In the genomic region with DNA sequence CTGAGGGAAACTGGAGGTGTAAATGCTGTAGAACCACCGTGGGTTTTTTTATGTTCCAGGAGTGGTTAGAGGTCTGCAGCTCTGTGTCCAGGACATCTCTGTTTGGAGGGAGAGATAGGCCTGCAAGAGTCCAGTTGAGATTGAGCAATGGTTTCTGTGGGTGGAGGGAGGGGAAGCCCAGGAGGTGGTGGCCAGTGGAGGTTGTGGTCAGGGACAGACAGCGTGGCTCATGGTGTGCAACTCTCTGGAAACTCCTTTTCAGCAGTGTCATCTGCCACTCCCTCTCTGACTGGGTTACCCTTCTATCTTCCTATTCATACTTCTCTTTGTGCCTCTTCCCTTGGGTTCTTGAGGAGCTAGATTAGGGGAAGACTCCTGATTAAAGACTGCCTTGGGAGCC, we compare ENCODE assay signal across 19 cellular contexts. TPM values are rescaled to one million over a fixed set of nuclear protein-coding genes. Genes with fewer than 3 reads are reported as not detected.
DNase-seq lines count a peak whose midpoint lies in the region; ATAC-seq, FAIRE-seq and TF ChIP-seq lines count a peak whose summit lies in the region.
"Had no signal": no experiment of that assay in that cellular context is flagged by ENCODE, and none has a peak within 500 bp of the region (broad histone marks: within the 10 kb centered on the region; RNA-seq: fewer than 3 reads in every experiment).

No MANE protein-coding gene starts in this region.

- H3K36me3 Mint-ChIP-seq in activated naive CD8-positive, alpha-beta T cell treated with anti-CD3 and anti-CD28 coated beads, Interleukin-2, amount 50 U/mL, for 24 hours (ENCODE audit: low read depth), result no peaks in the 10 kb centered on the region

- no peak for TF ChIP-seq POLR2A in GM12891 (IDR thresholded peaks at IDR 0.05; ENCODE audit: low read depth, low read length)
- no peak for TF ChIP-seq POLR2A in uterus (IDR thresholded peaks at IDR 0.05)

- no peak overlapping the region for H3K4me3 Mint-ChIP-seq in activated naive CD8-positive, alpha-beta T cell treated with anti-CD3 and anti-CD28 coated beads, Interleukin-2, amount 50 U/mL, for 24 hours

- TF ChIP-seq CTCF in mucosa of descending colon (IDR thresholded peaks at IDR 0.05) (no peak), uterus (IDR thresholded peaks at IDR 0.05) (no peak)

- H3K9me3 ChIP-seq in mucosa of descending colon, result no peaks in the 10 kb centered on the region
- H3K9me3 ChIP-seq in uterus, result no peaks in the 10 kb centered on the region
- H3K9me3 ChIP-seq: BLaER1, Peyer's patch, psoas muscle had no signal

- H3K27me3 Mint-ChIP-seq in activated naive CD8-positive, alpha-beta T cell treated with anti-CD3 and anti-CD28 coated beads, Interleukin-2, amount 50 U/mL, for 24 hours, result peaks cover 11% of the 10 kb centered on the region

- H3K27ac Mint-ChIP-seq in activated naive CD8-positive, alpha-beta T cell treated with anti-CD3 and anti-CD28 coated beads, Interleukin-2, amount 50 U/mL, for 24 hours, result no peak overlapping the region

- DNase-seq in AG08396 (ENCODE audit: low spot score), result peak; percentile 29
- DNase-seq in GM12891 (ENCODE audit: insufficient read length, low spot score), result no peak
- no peak for DNase-seq in activated naive CD8-positive, alpha-beta T cell treated with anti-CD3 and anti-CD28 coated beads, Interleukin-2, amount 50 U/mL, for 24 hours
- DNase-seq in mucosa of descending colon, result no peak
- DNase-seq in uterus, result no peak
- DNase-seq in NCI-H345 (lab: John Stamatoyannopoulos, UW), result no peak
- DNase-seq: dorsolateral prefrontal cortex; foreskin keratinocyte; GDM1; NCI-H1092; NCI-H510A; Peyer's patch; psoas muscle; stimulated activated CD4-positive, alpha-beta T cell treated with anti-CD3 and anti-CD28 coated beads, Interleukin-4, amount 100 ng/mL, for 1 hour; stimulated activated naive CD4-positive, alpha-beta T cell treated with Interleukin-2 at 50 U/mL for 16 hours had no signal

- FAIRE-seq in GM12891 (lab: Jason Lieb, UNC), result peak; percentile 33

- intact Hi-C loops in mucosa of descending colon (cut with DNase I, micrococcal nuclease) (no loop called here), uterus (cut with DNase I; ENCODE audit: low total_unique reads) (no loop called here)

- peak; percentile 56 for ATAC-seq in activated naive CD8-positive, alpha-beta T cell treated with anti-CD3 and anti-CD28 coated beads, Interleukin-2, amount 50 U/mL, for 24 hours
- peak; percentile 10 for ATAC-seq in mucosa of descending colon
- ATAC-seq in HG03378 (IDR thresholded peaks at IDR 0.05; ENCODE audit: unreplicated experiment), result no peak
- ATAC-seq in GM21515 (IDR thresholded peaks at IDR 0.05; ENCODE audit: unreplicated experiment), result no peak
- ATAC-seq: foreskin keratinocyte, psoas muscle had no signal

- H3K36me3 ChIP-seq in mucosa of descending colon (ENCODE audit: low read depth), result no peaks in the 10 kb centered on the region
- no peaks in the 10 kb centered on the region for H3K36me3 ChIP-seq in uterus
- H3K36me3 ChIP-seq: BLaER1, Peyer's patch had no signal

- H3K4me1 ChIP-seq in mucosa of descending colon (ENCODE audit: low read depth) (no peaks in the 10 kb centered on the region), uterus (no peaks in the 10 kb centered on the region)
- H3K4me1 ChIP-seq: BLaER1, foreskin keratinocyte, Peyer's patch, psoas muscle had no signal

- peaks cover 48% of the 10 kb centered on the region for H3K4me1 Mint-ChIP-seq in activated naive CD8-positive, alpha-beta T cell treated with anti-CD3 and anti-CD28 coated beads, Interleukin-2, amount 50 U/mL, for 24 hours

- H3K27me3 ChIP-seq in uterus, result no peaks in the 10 kb centered on the region
- H3K27me3 ChIP-seq: BLaER1, dorsolateral prefrontal cortex, Peyer's patch had no signal

- no peaks in the 10 kb centered on the region for H3K9me3 Mint-ChIP-seq in activated naive CD8-positive, alpha-beta T cell treated with anti-CD3 and anti-CD28 coated beads, Interleukin-2, amount 50 U/mL, for 24 hours

- H3K27ac ChIP-seq in uterus, result no peak overlapping the region
- H3K27ac ChIP-seq: BLaER1, dorsolateral prefrontal cortex, foreskin keratinocyte, Peyer's patch, psoas muscle had no signal

- H3K4me3 ChIP-seq in mucosa of descending colon, result no peak overlapping the region
- no peak overlapping the region for H3K4me3 ChIP-seq in uterus
- H3K4me3 ChIP-seq: BLaER1, dorsolateral prefrontal cortex, Peyer's patch, psoas muscle had no signal

TF ChIP-seq in GM12891, 5 proteins besides CTCF, POLR2A, EP300 and RAD21:
- no peak for TF ChIP-seq SPI1 (IDR thresholded peaks at IDR 0.05; ENCODE audit: low read depth, low read length)
- TF ChIP-seq TAF1 (IDR thresholded peaks at IDR 0.05; ENCODE audit: low read depth, low read length), result no peak
- no peak for TF ChIP-seq PAX5 (IDR thresholded peaks at IDR 0.05; ENCODE audit: insufficient read depth, low read length, severe bottlenecking)
- no peak for TF ChIP-seq POU2F2 (IDR thresholded peaks at IDR 0.05; ENCODE audit: low read depth, low read length)
- no peak for TF ChIP-seq POLR2AphosphoS5 (IDR thresholded peaks at IDR 0.05; ENCODE audit: low read depth, low read length)

RNA-seq across cellular contexts. Expression of gene XCR1, which starts 9.6 kb away (rescaled TPM):
- 0.10 TPM for polyA plus RNA-seq in GM12891 (2012; ENCODE audit: low read depth, missing spikeins)
- total RNA-seq in mucosa of descending colon (under 1 TPM; 0.13 to 0.29 (median 0.20) TPM), uterus (under 1 TPM in 2 of 4 donors, not detected in 2; 0.07 to 0.15 TPM)
- total RNA-seq: foreskin keratinocyte, HT1080, Peyer's patch had no signal
- polyA plus RNA-seq: foreskin keratinocyte had no signal

RNA-seq across cellular contexts. Expression of gene FYCO1, which starts 22.1 kb away (rescaled TPM):
- polyA plus RNA-seq in GM12891 (2012; ENCODE audit: low read depth, missing spikeins), result 4.2 TPM
- total RNA-seq in mucosa of descending colon (10 to 100 TPM; 25.4 to 76.5 (median 27.7) TPM), uterus (10 to 100 TPM; 16.5 to 74.4 (median 27.8) TPM)

Comparison
In these comparisons a context has a peak if more than half of its experiments do, and no peak if none do; other contexts are left out.
1. ATAC-seq: peak in activated naive CD8-positive, alpha-beta T cell treated with anti-CD3 and anti-CD28 coated beads, Interleukin-2, amount 50 U/mL, for 24 hours (single experiment) and mucosa of descending colon (single experiment); none in HG03378 (single experiment) and GM21515 (single experiment).